9 cellular contexts compared by ENCODE assay signal in the genomic region with DNA sequence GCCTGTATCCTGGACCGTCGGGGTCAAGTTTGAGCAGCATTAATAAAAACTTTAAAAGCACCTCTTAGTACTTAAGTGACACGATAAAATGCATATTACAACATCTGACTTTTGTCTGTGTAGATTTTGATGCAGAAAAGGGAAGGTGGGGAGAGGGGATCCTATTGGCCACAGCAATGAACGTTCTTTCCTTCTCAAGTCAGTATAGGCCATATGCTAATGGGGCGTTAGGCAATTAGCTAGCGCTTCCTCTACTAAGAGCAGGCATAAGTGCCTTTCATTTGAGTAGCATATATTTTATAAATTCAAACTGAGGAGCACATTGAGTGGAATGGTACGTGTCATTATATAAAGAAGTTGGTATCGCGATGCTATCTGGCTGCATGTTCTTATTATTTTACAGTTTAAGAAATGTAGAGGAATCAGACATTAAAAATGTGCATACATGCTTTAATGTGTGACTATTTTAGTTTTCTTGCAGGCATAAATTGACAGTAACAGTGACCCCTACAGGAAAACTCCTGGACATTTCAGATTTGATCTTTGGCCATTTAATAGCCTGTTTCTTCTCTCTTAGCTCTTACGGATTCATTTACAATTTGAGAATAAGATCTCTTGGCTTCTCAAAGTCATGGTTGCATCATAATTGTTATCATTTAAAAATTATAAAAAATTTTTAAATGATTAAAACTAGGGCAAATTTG. TPM values are rescaled to one million over a fixed set of nuclear protein-coding genes. Genes with fewer than 3 reads are reported as not detected.
DNase-seq lines count a peak whose midpoint lies in the region; ATAC-seq and TF ChIP-seq lines count a peak whose summit lies in the region.
"Had no signal": no experiment of that assay in that cellular context is flagged by ENCODE, and none has a peak within 500 bp of the region (broad histone marks: within the 10 kb centered on the region; RNA-seq: fewer than 3 reads in every experiment).

No MANE protein-coding gene starts in this region.

- TF ChIP-seq EP300 in neural cell (conservative IDR thresholded peaks at IDR 0.05; ENCODE audit: poor library complexity, severe bottlenecking) = no peak

- no peak overlapping the region for H3K4me3 ChIP-seq in epithelial cell of esophagus (ENCODE audit: low read length)
- peak overlapping the region; percentile 62 for H3K4me3 ChIP-seq in neural cell (ENCODE audit: low read length)

- no peaks in the 10 kb centered on the region for H3K79me2 ChIP-seq in neural cell (replicated peaks; ENCODE audit: insufficient read depth, low read length)

- TF ChIP-seq CTCF in epithelial cell of esophagus (IDR thresholded peaks at IDR 0.05; ENCODE audit: insufficient read depth, low read depth, low read length, missing control alignments) (peak; percentile 27), neural cell (IDR thresholded peaks at IDR 0.05; ENCODE audit: poor library complexity, severe bottlenecking) (no peak)

- no peaks in the 10 kb centered on the region for H3K9me3 ChIP-seq in neural cell (ENCODE audit: low read length)

- H3K9me2 ChIP-seq in neural cell (ENCODE audit: insufficient read depth, low read length) = no peaks in the 10 kb centered on the region

- H3K27me3 ChIP-seq in neural cell (ENCODE audit: insufficient read depth, low read depth, low read length) = peaks cover 50% of the 10 kb centered on the region

- ATAC-seq in esophagus mucosa = no peak
- no peak for ATAC-seq in GM18907 (IDR thresholded peaks at IDR 0.05; ENCODE audit: unreplicated experiment)

- no peak overlapping the region for H3K27ac ChIP-seq in neural cell (ENCODE audit: low read length)
- H3K27ac ChIP-seq: KMS-11 had no signal

- no peaks in the 10 kb centered on the region for H4K20me1 ChIP-seq in neural cell (ENCODE audit: insufficient read depth)

- no peaks in the 10 kb centered on the region for H3K36me3 ChIP-seq in neural cell (ENCODE audit: insufficient read depth, low read length)

- no peak for TF ChIP-seq RAD21 in neural cell (conservative IDR thresholded peaks at IDR 0.05)

- H2AFZ ChIP-seq in neural cell (ENCODE audit: low read depth, low read length) = no peak overlapping the region

- no peak overlapping the region for H3K9ac ChIP-seq in neural cell (ENCODE audit: low read length)
- H3K9ac ChIP-seq: KMS-11 had no signal

- no peak overlapping the region for H3K4me2 ChIP-seq in neural cell (ENCODE audit: low read length)
- H3K4me2 ChIP-seq: KMS-11 had no signal

- H3F3A ChIP-seq in neural cell (ENCODE audit: insufficient read depth, low read length, poor library complexity, severe bottlenecking) = no peaks in the 10 kb centered on the region

- DNase-seq in GF-D8 (lab: John Stamatoyannopoulos, UW) (peak; percentile 78), NCI-H510A treated with DMSO at 0.1 percent for 48 hours (lab: John Stamatoyannopoulos, UW) (peak; percentile 85), epithelial cell of esophagus (ENCODE audit: low read depth) (peak; percentile 14), epidermal melanocyte (ENCODE audit: insufficient read length, low spot score) (no peak), OCI-M2 (lab: John Stamatoyannopoulos, UW; ENCODE audit: unreplicated experiment) (no peak)

TF ChIP-seq in neural cell, 6 proteins besides CTCF, POLR2A, EP300 and RAD21:
- TF ChIP-seq SMC3 (conservative IDR thresholded peaks at IDR 0.05; ENCODE audit: poor library complexity) = no peak
TF ChIP-seq in neural cell: peak in this region for 0.

RNA-seq across cellular contexts. Expression of gene GNA14, which starts 1.1 kb away (rescaled TPM):
- 0.40 and 1.1 TPM in 2 replicates for polyA plus RNA-seq in neural cell
- polyA minus RNA-seq in neural cell = 0.69 and 0.73 TPM in 2 replicates
- total RNA-seq in esophagus mucosa = 0.60 TPM

Comparison
In these comparisons a context has a peak if more than half of its experiments do, and no peak if none do; other contexts are left out.
1. DNase-seq: peak in GF-D8 (single experiment), NCI-H510A treated with DMSO at 0.1 percent for 48 hours (single experiment) and epithelial cell of esophagus (single experiment); none in epidermal melanocyte (single experiment) and OCI-M2 (single experiment).